1 cellular context compared by ENCODE assay signal in genomic region chr19:44722131-44723121, GRCh38.
TF ChIP-seq lines count a peak whose summit lies in the region.

No MANE protein-coding gene starts in this region.

TF ChIP-seq in GM12878, 131 proteins besides CTCF, POLR2A, EP300 and RAD21 (continues in another document):
- TF ChIP-seq E2F4 (IDR thresholded peaks at IDR 0.05; ENCODE audit: low read depth, low read length) (no peak), TCF7 (IDR thresholded peaks at IDR 0.05; ENCODE audit: borderline replicate concordance) (no peak), WRNIP1 (IDR thresholded peaks at IDR 0.05; ENCODE audit: borderline replicate concordance, low read depth, low read length) (no peak), RFX5 (IDR thresholded peaks at IDR 0.05; ENCODE audit: low read depth, low read length) (no peak), ZNF592 (IDR thresholded peaks at IDR 0.05) (no peak), ZBTB11 (CRISPR knock-in tag; IDR thresholded peaks at IDR 0.05) (no peak), PRDM15 (CRISPR knock-in tag; IDR thresholded peaks at IDR 0.05) (no peak), LARP7 (IDR thresholded peaks at IDR 0.05) (no peak), BMI1 (IDR thresholded peaks at IDR 0.05; ENCODE audit: borderline replicate concordance) (no peak), HDAC2 (IDR thresholded peaks at IDR 0.05) (no peak), CBFB (IDR thresholded peaks at IDR 0.05; ENCODE audit: low read depth) (peak; percentile 7; the same call in 1 of the 2 replicates), HCFC1 (IDR thresholded peaks at IDR 0.05; ENCODE audit: low read length) (no peak), ELK1 (IDR thresholded peaks at IDR 0.05; ENCODE audit: low read depth, low read length) (no peak), SMAD1 (IDR thresholded peaks at IDR 0.05; ENCODE audit: low read depth, partially characterized antibody) (no peak), SKIL (IDR thresholded peaks at IDR 0.05; ENCODE audit: low read depth, poor library complexity, severe bottlenecking) (peak; percentile 61), KLF5 (IDR thresholded peaks at IDR 0.05; ENCODE audit: partially characterized antibody) (no peak), HDGF (IDR thresholded peaks at IDR 0.05) (no peak), ZNF207 (IDR thresholded peaks at IDR 0.05; ENCODE audit: borderline replicate concordance) (no peak), NFYA (IDR thresholded peaks at IDR 0.05; ENCODE audit: borderline replicate concordance, low read depth, low read length) (no peak), ZNF217 (IDR thresholded peaks at IDR 0.05) (no peak), NR2C1 (IDR thresholded peaks at IDR 0.05) (peak; percentile 47), CREB1 (IDR thresholded peaks at IDR 0.05; ENCODE audit: low read depth) (0 out of 2 replicates have a peak, but pooled peaks have one; percentile 35), SMAD5 (IDR thresholded peaks at IDR 0.05; ENCODE audit: low read depth) (no peak), REST (IDR thresholded peaks at IDR 0.05; ENCODE audit: low read depth, low read length) (no peak), TARDBP (IDR thresholded peaks at IDR 0.05; ENCODE audit: borderline replicate concordance) (no peak), CBX3 (IDR thresholded peaks at IDR 0.05; ENCODE audit: borderline replicate concordance, low read depth) (no peak), CEBPZ (IDR thresholded peaks at IDR 0.05; ENCODE audit: low read depth, low read length) (no peak), ASH2L (IDR thresholded peaks at IDR 0.05; ENCODE audit: borderline replicate concordance, low read depth) (no peak), SREBF2 (IDR thresholded peaks at IDR 0.05; ENCODE audit: low read length) (no peak), USF2 (IDR thresholded peaks at IDR 0.05; ENCODE audit: borderline replicate concordance, low read depth, low read length) (no peak), KAT2A (conservative IDR thresholded peaks at IDR 0.05; ENCODE audit: control insufficient read depth, low read depth, low read length) (no peak), ZNF384 (IDR thresholded peaks at IDR 0.05; ENCODE audit: borderline replicate concordance, low read depth, low read length) (no peak)
